Comparison of ENCODE assay signal across 29 cellular contexts in genomic region chr2:46708492-46708891, GRCh38.
"Had no signal": no experiment of that assay in that cellular context is flagged by ENCODE, and none has a peak within 500 bp of the region (broad histone marks: within the 10 kb centered on the region; RNA-seq: fewer than 3 reads in every experiment).

No MANE protein-coding gene starts in this region.

- H3K36me3 Mint-ChIP-seq: natural killer cell had no signal

- H3K27ac Mint-ChIP-seq: activated B cell treated with CpG ODN at 0.5 μM for 24 hours; activated CD8-positive, alpha-beta T cell treated with anti-CD3 and anti-CD28 coated beads for 36 hours; activated T-helper 17 cell treated with anti-CD3 and anti-CD28 coated beads, Interleukin-2, amount 50 U/mL, for 72 hours; dendritic cell treated with granulocyte-macrophage colony-stimulating factor and Interleukin-4, amounts not matched to agents 40 ng/mL and 50 ng/mL, for 4 days; natural killer cell; neural progenitor cell; T-helper 2 cell treated with Interferon-gamma antibody and Interleukin-4, amounts not matched to agents 5 μg/mL and 100 μg/mL, for 36 hours had no signal

- H3K27ac ChIP-seq: epithelial cell of prostate, heart right ventricle, neural progenitor cell, right atrium auricular region, vagina had no signal

- H3K36me3 ChIP-seq: breast epithelium, esophagus squamous epithelium, heart right ventricle, neural progenitor cell, right atrium auricular region, spleen, vagina had no signal

- ATAC-seq: activated CD8-positive, alpha-beta T cell treated with anti-CD3 and anti-CD28 coated beads for 36 hours; activated T-cell treated with anti-CD3 and anti-CD28 coated beads, Interleukin-2, amount 50 U/mL, for 4 hours; activated T-helper 17 cell treated with anti-CD3 and anti-CD28 coated beads, Interleukin-2, amount 50 U/mL, for 72 hours; heart right ventricle; left lobe of liver; natural killer cell had no signal

- H3K27me3 Mint-ChIP-seq: activated B cell treated with CpG ODN at 0.5 μM for 24 hours; activated CD8-positive, alpha-beta T cell treated with anti-CD3 and anti-CD28 coated beads for 36 hours; activated T-helper 17 cell treated with anti-CD3 and anti-CD28 coated beads, Interleukin-2, amount 50 U/mL, for 72 hours; dendritic cell treated with granulocyte-macrophage colony-stimulating factor and Interleukin-4, amounts not matched to agents 40 ng/mL and 50 ng/mL, for 4 days had no signal

- H3K9ac ChIP-seq: neural progenitor cell had no signal

- H3K4me2 ChIP-seq: neural progenitor cell had no signal

- H2AFZ ChIP-seq: neural progenitor cell had no signal

- DNase-seq: activated B cell treated with CpG ODN at 0.5 μM for 24 hours; activated CD4-positive, alpha-beta T cell treated with anti-CD3 and anti-CD28 coated beads, Interleukin-2, amount 50 U/mL, for 1 hour; activated CD8-positive, alpha-beta T cell treated with anti-CD3 and anti-CD28 coated beads for 36 hours; activated gamma-delta T cell treated with Interleukin-2 at 50 U/mL for 16 hours; activated naive CD4-positive, alpha-beta T cell treated with anti-CD3 and anti-CD28 coated beads, Interleukin-2, amount 50 U/mL, for 16 hours; activated T-cell treated with anti-CD3 and anti-CD28 coated beads, Interleukin-2, amount 50 U/mL, for 4 hours; amygdala; central memory CD4-positive, alpha-beta T cell; esophagus squamous epithelium; foreskin melanocyte; heart right ventricle; kidney glomerular epithelial cell; mesendoderm; natural killer cell; occipital lobe; spleen; stimulated activated naive CD4-positive, alpha-beta T cell; testis; trophoblast cell had no signal

- H3K4me3 ChIP-seq: breast epithelium, esophagus squamous epithelium, heart right ventricle, lung, neural progenitor cell, right atrium auricular region, spleen, testis, vagina had no signal

- H3K4me3 Mint-ChIP-seq: activated B cell treated with CpG ODN at 0.5 μM for 24 hours; activated CD8-positive, alpha-beta T cell treated with anti-CD3 and anti-CD28 coated beads for 36 hours; activated T-cell treated with anti-CD3 and anti-CD28 coated beads, Interleukin-2, amount 50 U/mL, for 4 hours; activated T-helper 17 cell treated with anti-CD3 and anti-CD28 coated beads, Interleukin-2, amount 50 U/mL, for 72 hours; dendritic cell treated with granulocyte-macrophage colony-stimulating factor and Interleukin-4, amounts not matched to agents 40 ng/mL and 50 ng/mL, for 4 days; natural killer cell; neural progenitor cell; T-helper 2 cell treated with Interferon-gamma antibody and Interleukin-4, amounts not matched to agents 5 μg/mL and 100 μg/mL, for 36 hours had no signal

- H3K27me3 ChIP-seq: breast epithelium, esophagus squamous epithelium, heart right ventricle, neural progenitor cell, right atrium auricular region, spleen, testis, vagina had no signal

- H3K9me3 ChIP-seq: testis, vagina had no signal

- H3K4me1 Mint-ChIP-seq: neural progenitor cell had no signal
